21 cellular contexts compared by ENCODE assay signal in the genomic region with DNA sequence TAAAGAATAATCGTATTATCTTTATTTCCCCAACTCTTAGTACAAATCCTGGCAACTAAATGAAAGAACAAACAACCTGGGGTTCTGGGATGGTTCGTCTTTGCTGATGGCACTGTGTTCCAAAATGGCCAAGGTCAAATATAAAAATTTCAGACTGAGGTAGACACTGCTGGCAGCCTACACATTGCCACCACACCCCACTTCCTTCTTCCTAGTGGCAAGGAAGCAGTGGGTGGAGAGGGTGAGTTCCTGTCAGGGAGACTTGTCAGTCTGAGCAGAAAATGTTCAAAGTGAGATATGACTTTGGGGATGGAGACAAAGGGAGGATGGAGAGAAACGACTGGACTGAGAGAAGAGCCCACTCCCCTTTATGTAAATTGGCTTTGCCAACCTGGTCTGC.
DNase-seq lines count a peak whose midpoint lies in the region; ATAC-seq and TF ChIP-seq lines count a peak whose summit lies in the region.
"Had no signal": no experiment of that assay in that cellular context is flagged by ENCODE, and none has a peak within 500 bp of the region (broad histone marks: within the 10 kb centered on the region; RNA-seq: fewer than 3 reads in every experiment).

No MANE protein-coding gene starts in this region.

- DNase-seq in A673 (ENCODE audit: low spot score) = peak; percentile 14
- no peak for DNase-seq in activated CD8-positive, alpha-beta T cell treated with anti-CD3 and anti-CD28 coated beads, Interleukin-2, amount 10 ng/mL, durations not matched to agents 7 days and 5 days
- no peak for DNase-seq in osteocyte (ENCODE audit: extremely low spot score, unreplicated experiment)
- no peak for DNase-seq in GM03348 (ENCODE audit: low spot score)
- no peak for DNase-seq in EL
- no peak for DNase-seq in NCI-H1092 (lab: John Stamatoyannopoulos, UW)
- DNase-seq in CD8-positive, alpha-beta T cell = no peak
- DNase-seq: activated CD4-positive, alpha-beta T cell treated with anti-CD3 and anti-CD28 coated beads, Interleukin-2, amount 50 U/mL, for 4 hours; activated effector memory CD4-positive, alpha-beta T cell treated with anti-CD3 and anti-CD28 coated beads, Interleukin-2, amount 50 U/mL, for 16 hours; erythroblast; NCI-H1417 treated with DMSO at 0.1 percent for 48 hours; NCI-H2227 treated with DMSO at 0.1 percent for 48 hours; SHP77 treated with DMSO at 0.1 percent for 48 hours; sigmoid colon; stimulated activated naive CD4-positive, alpha-beta T cell; T-helper 9 cell had no signal

- peak overlapping the region; percentile 26 for H3K27ac Mint-ChIP-seq in activated CD8-positive, alpha-beta T cell treated with anti-CD3 and anti-CD28 coated beads, Interleukin-2, amount 10 ng/mL, durations not matched to agents 7 days and 5 days
- peak overlapping the region; percentile 57 for H3K27ac Mint-ChIP-seq in osteocyte (ENCODE audit: unreplicated experiment)
- no peak overlapping the region for H3K27ac Mint-ChIP-seq in CD8-positive, alpha-beta T cell
- H3K27ac Mint-ChIP-seq: IgD-negative memory B cell, mesothelial cell of epicardium had no signal

- H3K36me3 Mint-ChIP-seq in activated CD8-positive, alpha-beta T cell treated with anti-CD3 and anti-CD28 coated beads, Interleukin-2, amount 10 ng/mL, durations not matched to agents 7 days and 5 days (ENCODE audit: low read depth) = no peaks in the 10 kb centered on the region
- peaks cover 65% of the 10 kb centered on the region for H3K36me3 Mint-ChIP-seq in osteocyte (ENCODE audit: unreplicated experiment)
- no peaks in the 10 kb centered on the region for H3K36me3 Mint-ChIP-seq in CD8-positive, alpha-beta T cell

- peaks cover 12% of the 10 kb centered on the region for H3K4me1 Mint-ChIP-seq in activated CD8-positive, alpha-beta T cell treated with anti-CD3 and anti-CD28 coated beads, Interleukin-2, amount 10 ng/mL, durations not matched to agents 7 days and 5 days (ENCODE audit: low read depth)
- H3K4me1 Mint-ChIP-seq in osteocyte (ENCODE audit: unreplicated experiment) = peaks cover 43% of the 10 kb centered on the region
- H3K4me1 Mint-ChIP-seq in CD8-positive, alpha-beta T cell (ENCODE audit: low read depth) = peaks cover 7% of the 10 kb centered on the region
- H3K4me1 Mint-ChIP-seq: mesothelial cell of epicardium had no signal

- BruUV-seq in A673 (replicated peaks; lab: Mats Ljungman, UMichigan) = no TSS peak

- H3K27ac ChIP-seq in A673 (ENCODE audit: low read depth, low read length, poor library complexity, severe bottlenecking) = no peak overlapping the region
- no peak overlapping the region for H3K27ac ChIP-seq in CD8-positive, alpha-beta T cell (ENCODE audit: low read depth, low read length)
- H3K27ac ChIP-seq: sigmoid colon, vagina had no signal

- H3K27me3 ChIP-seq in A673 (replicated peaks; ENCODE audit: insufficient read depth, low read depth, low read length, poor library complexity) = no peaks in the 10 kb centered on the region
- H3K27me3 ChIP-seq in CD8-positive, alpha-beta T cell (ENCODE audit: insufficient read depth, low read length) = no peaks in the 10 kb centered on the region
- H3K27me3 ChIP-seq: sigmoid colon, vagina had no signal

- H3K4me1 ChIP-seq in A673 (ENCODE audit: insufficient read depth, low read length, poor library complexity, severe bottlenecking) = peaks cover 10% of the 10 kb centered on the region
- no peaks in the 10 kb centered on the region for H3K4me1 ChIP-seq in CD8-positive, alpha-beta T cell (ENCODE audit: insufficient read depth, low read length)
- H3K4me1 ChIP-seq: sigmoid colon had no signal

- no peaks in the 10 kb centered on the region for H3K36me3 ChIP-seq in A673 (ENCODE audit: insufficient read depth, low read length, poor library complexity, severe bottlenecking)
- no peaks in the 10 kb centered on the region for H3K36me3 ChIP-seq in CD8-positive, alpha-beta T cell (ENCODE audit: insufficient read depth, low read length)
- H3K36me3 ChIP-seq: sigmoid colon had no signal

- H3K9me3 ChIP-seq in A673 (ENCODE audit: low read depth, low read length, poor library complexity, severe bottlenecking) = no peaks in the 10 kb centered on the region
- H3K9me3 ChIP-seq in CD8-positive, alpha-beta T cell (ENCODE audit: low read length) = no peaks in the 10 kb centered on the region
- H3K9me3 ChIP-seq: sigmoid colon, vagina had no signal

- intact Hi-C loops in A673 (cut with micrococcal nuclease; ENCODE audit: unreplicated experiment) = no loop called here
- intact Hi-C loops in CD8-positive, alpha-beta T cell (cut with DNase I, micrococcal nuclease) = no loop called here

- no peak overlapping the region for H3K4me3 ChIP-seq in A673 (ENCODE audit: low read depth, low read length, poor library complexity, severe bottlenecking)
- H3K4me3 ChIP-seq in CD8-positive, alpha-beta T cell (ENCODE audit: low read depth, low read length) = no peak overlapping the region
- H3K4me3 ChIP-seq: coronary artery, sigmoid colon, vagina had no signal

- ATAC-seq in GM18909 (IDR thresholded peaks at IDR 0.05; ENCODE audit: poor library complexity, unreplicated experiment) = peak; percentile 48
- no peak for ATAC-seq in activated CD8-positive, alpha-beta T cell treated with anti-CD3 and anti-CD28 coated beads, Interleukin-2, amount 10 ng/mL, durations not matched to agents 7 days and 5 days
- ATAC-seq in CD8-positive, alpha-beta T cell = no peak

- no peaks in the 10 kb centered on the region for H3K9me3 Mint-ChIP-seq in activated CD8-positive, alpha-beta T cell treated with anti-CD3 and anti-CD28 coated beads, Interleukin-2, amount 10 ng/mL, durations not matched to agents 7 days and 5 days (ENCODE audit: insufficient read depth)
- no peaks in the 10 kb centered on the region for H3K9me3 Mint-ChIP-seq in osteocyte (ENCODE audit: unreplicated experiment)
- H3K9me3 Mint-ChIP-seq in CD8-positive, alpha-beta T cell = no peaks in the 10 kb centered on the region
- H3K9me3 Mint-ChIP-seq: IgD-negative memory B cell, mesothelial cell of epicardium had no signal

- no peak overlapping the region for H3K4me3 Mint-ChIP-seq in activated CD8-positive, alpha-beta T cell treated with anti-CD3 and anti-CD28 coated beads, Interleukin-2, amount 10 ng/mL, durations not matched to agents 7 days and 5 days
- H3K4me3 Mint-ChIP-seq in osteocyte (ENCODE audit: unreplicated experiment) = no peak overlapping the region
- no peak overlapping the region for H3K4me3 Mint-ChIP-seq in CD8-positive, alpha-beta T cell
- H3K4me3 Mint-ChIP-seq: mesothelial cell of epicardium had no signal

- no peaks in the 10 kb centered on the region for H3K27me3 Mint-ChIP-seq in activated CD8-positive, alpha-beta T cell treated with anti-CD3 and anti-CD28 coated beads, Interleukin-2, amount 10 ng/mL, durations not matched to agents 7 days and 5 days (ENCODE audit: low read depth)
- no peaks in the 10 kb centered on the region for H3K27me3 Mint-ChIP-seq in osteocyte (ENCODE audit: unreplicated experiment)
- H3K27me3 Mint-ChIP-seq in CD8-positive, alpha-beta T cell (ENCODE audit: low read depth) = peaks cover 2% of the 10 kb centered on the region
- H3K27me3 Mint-ChIP-seq: IgD-negative memory B cell had no signal

- TF ChIP-seq CTCF in A673 (conservative IDR thresholded peaks at IDR 0.05; ENCODE audit: low read depth, low read length) = no peak
- TF ChIP-seq CTCF in osteocyte (IDR thresholded peaks at IDR 0.05) = no peak
- no peak for TF ChIP-seq CTCF in CD8-positive, alpha-beta T cell (IDR thresholded peaks at IDR 0.05)

- POLR2A ChIA-PET in A673 (lab: Charles Lee; ENCODE audit: low non-redundant PET) = no interaction called here
- POLR2A ChIA-PET in activated CD8-positive, alpha-beta T cell treated with anti-CD3 and anti-CD28 coated beads, Interleukin-2, amount 10 ng/mL, durations not matched to agents 7 days and 5 days (lab: Charles Lee) = no interaction called here
- POLR2A ChIA-PET in CD8-positive, alpha-beta T cell (lab: Charles Lee) = no interaction called here

- CTCF ChIA-PET in A673 (lab: Charles Lee) = no interaction called here
- CTCF ChIA-PET in activated CD8-positive, alpha-beta T cell treated with anti-CD3 and anti-CD28 coated beads, Interleukin-2, amount 10 ng/mL, durations not matched to agents 7 days and 5 days (lab: Charles Lee) = no interaction called here
- CTCF ChIA-PET in CD8-positive, alpha-beta T cell (lab: Charles Lee) = no interaction called here
